ENCODE assay signal across 19 cellular contexts in the genomic region with DNA sequence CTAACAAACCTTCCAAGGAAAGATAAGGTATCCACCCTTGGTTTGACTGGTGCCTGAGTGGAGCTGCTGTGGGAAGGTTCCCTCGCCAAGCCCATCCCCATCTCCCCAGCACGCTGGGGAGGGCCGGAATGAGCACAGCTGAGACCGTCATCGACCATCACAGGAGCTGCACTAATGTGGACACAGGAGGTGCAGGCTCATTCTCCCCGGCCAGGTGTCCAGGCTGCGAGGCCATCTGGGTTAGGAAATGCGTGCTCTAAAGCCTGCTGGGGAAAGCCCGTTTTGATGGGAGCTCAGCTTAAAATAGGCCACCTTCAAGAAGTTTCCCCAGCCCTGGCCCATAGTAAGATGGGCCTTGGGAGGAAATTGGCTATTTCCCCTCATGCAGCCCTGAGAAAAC.
"Had no signal": no experiment of that assay in that cellular context is flagged by ENCODE, and none has a peak within 500 bp of the region (broad histone marks: within the 10 kb centered on the region; RNA-seq: fewer than 3 reads in every experiment).

No MANE protein-coding gene starts in this region.

- H3K27ac ChIP-seq: colonic mucosa, esophagus squamous epithelium, hepatocyte, neutrophil, skin epidermis, testis, tibial nerve had no signal

- H3K36me3 Mint-ChIP-seq: naive B cell had no signal

- ATAC-seq: left colon; left ventricle myocardium superior; sciatic nerve; stimulated activated naive B cell treated with anti-CD40 and anti-IgM and Interleukin-4, amounts not matched to agents 10 μg/mL and 1 μg/mL and 100 μg/mL, for 72 hours; stimulated activated naive CD8-positive, alpha-beta T cell treated with anti-CD3 and anti-CD28 coated beads, Interleukin-15, amount 100 ng/mL, for 72 hours had no signal

- H3K27me3 Mint-ChIP-seq: naive B cell; stimulated activated naive B cell treated with anti-CD40 and anti-IgM and Interleukin-4, amounts not matched to agents 10 μg/mL and 1 μg/mL and 100 μg/mL, for 72 hours; stimulated activated naive CD8-positive, alpha-beta T cell treated with anti-CD3 and anti-CD28 coated beads, Interleukin-15, amount 100 ng/mL, for 72 hours had no signal

- H3K27me3 ChIP-seq: colonic mucosa, esophagus squamous epithelium, hepatocyte, neutrophil, testis, tibial nerve had no signal

- H3K9me3 Mint-ChIP-seq: naive B cell; stimulated activated naive B cell treated with anti-CD40 and anti-IgM and Interleukin-4, amounts not matched to agents 10 μg/mL and 1 μg/mL and 100 μg/mL, for 72 hours; stimulated activated naive CD8-positive, alpha-beta T cell treated with anti-CD3 and anti-CD28 coated beads, Interleukin-15, amount 100 ng/mL, for 72 hours had no signal

- H3K27ac Mint-ChIP-seq: stimulated activated naive CD8-positive, alpha-beta T cell treated with anti-CD3 and anti-CD28 coated beads, Interleukin-15, amount 100 ng/mL, for 72 hours had no signal

- H3K4me3 Mint-ChIP-seq: naive B cell; stimulated activated naive B cell treated with anti-CD40 and anti-IgM and Interleukin-4, amounts not matched to agents 10 μg/mL and 1 μg/mL and 100 μg/mL, for 72 hours; stimulated activated naive CD8-positive, alpha-beta T cell treated with anti-CD3 and anti-CD28 coated beads, Interleukin-15, amount 100 ng/mL, for 72 hours had no signal

- H3K4me1 ChIP-seq: colonic mucosa, esophagus squamous epithelium, tibial nerve had no signal

- DNase-seq: colonic mucosa; dermis blood vessel endothelial cell; esophagus squamous epithelium; foreskin fibroblast; head of caudate nucleus; left colon; left ventricle myocardium superior; mesenchymal stem cell; naive B cell; stimulated activated CD4-positive, alpha-beta T cell treated with anti-CD3 and anti-CD28 coated beads, Interleukin-2, amount 100 ng/mL, for 24 hours; stimulated activated CD4-positive, alpha-beta T cell treated with anti-CD3 and anti-CD28 coated beads, Interleukin-4, amount 100 ng/mL, for 4 hours; stimulated activated naive B cell treated with anti-CD40 and anti-IgM and Interleukin-4, amounts not matched to agents 10 μg/mL and 1 μg/mL and 100 μg/mL, for 72 hours; stimulated activated naive CD8-positive, alpha-beta T cell treated with anti-CD3 and anti-CD28 coated beads, Interleukin-15, amount 100 ng/mL, for 72 hours; testis had no signal
